Comparison of ENCODE assay signal across 2 cellular contexts in genomic region chr2:144470334-144470733, GRCh38.
TF ChIP-seq lines count a peak whose summit lies in the region.

No MANE protein-coding gene starts in this region.

TF ChIP-seq in SK-N-SH, 30 proteins besides CTCF, POLR2A, EP300 and RAD21 (continued from another document):
- no peak for TF ChIP-seq REST (IDR thresholded peaks at IDR 0.05; ENCODE audit: low read depth, low read length)
- no peak for TF ChIP-seq RCOR1 (IDR thresholded peaks at IDR 0.05; ENCODE audit: low read length)
- no peak for TF ChIP-seq ZBTB33 (IDR thresholded peaks at IDR 0.05; ENCODE audit: borderline replicate concordance, low read depth)

TF ChIP-seq in SK-N-SH treated with all-trans-retinoic acid at 6 μM for 48 hours, 23 proteins besides CTCF, POLR2A, EP300 and RAD21 (continued from another document):
- TF ChIP-seq CREB5 (CRISPR knock-in tag; IDR thresholded peaks at IDR 0.05; ENCODE audit: low read depth) (no peak), GLIS3 (CRISPR knock-in tag; IDR thresholded peaks at IDR 0.05) (no peak), TCF4 (CRISPR knock-in tag; IDR thresholded peaks at IDR 0.05; ENCODE audit: borderline replicate concordance) (no peak), CSRNP3 (CRISPR knock-in tag; IDR thresholded peaks at IDR 0.05) (no peak), ZFP3 (CRISPR knock-in tag; IDR thresholded peaks at IDR 0.05) (no peak), ZNF70 (CRISPR knock-in tag; IDR thresholded peaks at IDR 0.05) (no peak), TSHZ2 (CRISPR knock-in tag; IDR thresholded peaks at IDR 0.05) (no peak), TOX (CRISPR knock-in tag; IDR thresholded peaks at IDR 0.05; ENCODE audit: borderline replicate concordance) (no peak)
